Comparison of ENCODE assay signal across 8 cellular contexts in genomic region chr19:40798223-40798996, GRCh38. TPM values are rescaled to one million over a fixed set of nuclear protein-coding genes. Genes with fewer than 3 reads are reported as not detected.
DNase-seq lines count a peak whose midpoint lies in the region; ATAC-seq and TF ChIP-seq lines count a peak whose summit lies in the region.

No MANE protein-coding gene starts in this region.

- DNase-seq in GM13977 (ENCODE audit: low spot score) = peak; percentile 98
- DNase-seq in NCI-H146 (lab: John Stamatoyannopoulos, UW) = peak; percentile 100
- peak; percentile 100 for DNase-seq in T-cell
- DNase-seq in amniotic stem cell (lab: John Stamatoyannopoulos, UW) = peak; percentile 99
- DNase-seq in left ventricle myocardium superior = peak; percentile 100
- peak; percentile 100 for DNase-seq in progenitor cell of endocrine pancreas (ENCODE audit: low spot score, unreplicated experiment)
- DNase-seq in ureter (ENCODE audit: low spot score) = peak; percentile 100

- CTCF ChIA-PET in T-cell (lab: Charles Lee) = interaction anchor here in 1 of 2 donors (0.6 to 2.3 kb wide), 7 partner anchors 8 to 135 kb away, joined by 3 to 30 read pairs (median 8); partner anchors contain the start of genes ACTMAP, NUMBL, RAB4B and SNRPA

- H3K27ac Mint-ChIP-seq in T-cell (peak overlapping the region; percentile 98 to 99), progenitor cell of endocrine pancreas (peak overlapping the region; percentile 99)

- H3K9me3 Mint-ChIP-seq in T-cell (no peaks in the 10 kb centered on the region), progenitor cell of endocrine pancreas (ENCODE audit: low read depth) (no peaks in the 10 kb centered on the region)

- POLR2A ChIA-PET in T-cell (lab: Charles Lee) = interaction anchor here (0.7 to 1.4 kb wide), 3 partner anchors 21 to 48 kb away, joined by 3 to 23 read pairs (median 5); partner anchors contain the start of genes ACTMAP (in 1 of the 2), RAB4B (in 1 of the 2) and SNRPA (in 1 of the 2)

- peak overlapping the region; percentile 92 to 94 (median 93) for H3K4me3 Mint-ChIP-seq in T-cell
- peak overlapping the region; percentile 81 for H3K4me3 Mint-ChIP-seq in progenitor cell of endocrine pancreas (ENCODE audit: low read depth)

- peak; percentile 71 for ATAC-seq in HG02870 (IDR thresholded peaks at IDR 0.05; ENCODE audit: unreplicated experiment)
- ATAC-seq in T-cell (replicated peaks in 1 of 4) = peak; percentile 25 to 84 (median 78)
- peak; percentile 84 for ATAC-seq in left ventricle myocardium superior

- H3K27me3 Mint-ChIP-seq in T-cell (no peaks in the 10 kb centered on the region), progenitor cell of endocrine pancreas (no peaks in the 10 kb centered on the region)

- TF ChIP-seq CTCF in GM13977 (IDR thresholded peaks at IDR 0.05; ENCODE audit: extremely low read depth, insufficient read depth, missing control alignments) = peak; percentile 48
- peak; percentile 47 for TF ChIP-seq CTCF in progenitor cell of endocrine pancreas (IDR thresholded peaks at IDR 0.05; ENCODE audit: unreplicated experiment)

- H3K4me1 Mint-ChIP-seq in T-cell = peaks cover 46 to 52% (median 50%) of the 10 kb centered on the region in 3 donors
- peaks cover 34% of the 10 kb centered on the region for H3K4me1 Mint-ChIP-seq in progenitor cell of endocrine pancreas (ENCODE audit: low read depth)

- in situ Hi-C loops in GM13977 (cut with MboI; ENCODE audit: low pct_unique_long_range_greater_than_20kb, low sequenced_read_pairs, unreplicated experiment) = no loop called here

- H3K36me3 Mint-ChIP-seq in T-cell (peaks cover 17% of the 10 kb centered on the region), progenitor cell of endocrine pancreas (ENCODE audit: insufficient read depth) (peaks cover 4% of the 10 kb centered on the region)

- intact Hi-C loops in left ventricle myocardium superior (cut with micrococcal nuclease) = no loop called here

RNA-seq across cellular contexts. Expression of gene EGLN2, which starts 0.6 kb away (rescaled TPM):
- total RNA-seq in T-cell (100 to 1,000 TPM; 150 to 234 (median 224) TPM), left ventricle myocardium superior (65.5 TPM), progenitor cell of endocrine pancreas (107 and 110 TPM in 2 replicates), ureter (79.3 TPM)

RNA-seq across cellular contexts. Expression of gene RAB4B, which starts 20.4 kb away (rescaled TPM):
- total RNA-seq in T-cell (10 to 100 TPM; 42.4 to 77.9 (median 63.2) TPM), left ventricle myocardium superior (10.1 TPM), progenitor cell of endocrine pancreas (20.7 and 21.5 TPM in 2 replicates), ureter (45.3 TPM)

RNA-seq across cellular contexts. Expression of gene MIA, which starts 23.1 kb away (rescaled TPM):
- 1 to 10 TPM in 4 of 5 donors, not detected in 1; 1.5 to 5.2 (median 4.1) TPM for total RNA-seq in T-cell
- 1.1 TPM for total RNA-seq in left ventricle myocardium superior
- total RNA-seq in progenitor cell of endocrine pancreas = 4.6 and 8.5 TPM in 2 replicates
- not detected for total RNA-seq in ureter

RNA-seq across cellular contexts. Expression of gene SNRPA, which starts 47.4 kb away (rescaled TPM):
- total RNA-seq in T-cell (100 to 1,000 TPM in 1 of 5 donors, 10 to 100 TPM in 4; 65.2 to 101 (median 79.1) TPM), left ventricle myocardium superior (41.6 TPM), progenitor cell of endocrine pancreas (111 and 126 TPM in 2 replicates), ureter (74.0 TPM)

RNA-seq across cellular contexts. Expression of gene ACTMAP, which starts 48.1 kb away (rescaled TPM):
- 1 to 10 TPM; 4.7 to 8.3 (median 6.8) TPM for total RNA-seq in T-cell
- total RNA-seq in left ventricle myocardium superior = 6.7 TPM
- 21.1 and 22.5 TPM in 2 replicates for total RNA-seq in progenitor cell of endocrine pancreas
- total RNA-seq in ureter = 11.3 TPM

Comparison
In these comparisons a context has a peak if more than half of its experiments do, and no peak if none do; other contexts are left out.
1. Peak in every context shown above with its lines: DNase-seq and ATAC-seq.